Comparison of ENCODE assay signal across 29 cellular contexts in genomic region chr1:106492876-106493275, GRCh38.
"Had no signal": no experiment of that assay in that cellular context is flagged by ENCODE, and none has a peak within 500 bp of the region (broad histone marks: within the 10 kb centered on the region; RNA-seq: fewer than 3 reads in every experiment).

No MANE protein-coding gene starts in this region.

- H3K9me3 ChIP-seq: ovary, psoas muscle, spleen, suprapubic skin, testis, tibial artery, transverse colon, upper lobe of right lung, vagina had no signal

- H3K27ac ChIP-seq: ovary, parathyroid adenoma, psoas muscle, skin epidermis, spleen, suprapubic skin, testis, tibial artery, transverse colon, upper lobe of right lung, vagina had no signal

- H2AFZ ChIP-seq: parathyroid adenoma had no signal

- H3K9ac ChIP-seq: parathyroid adenoma had no signal

- H3K27me3 ChIP-seq: ovary, spleen, suprapubic skin, testis, tibial artery, transverse colon, upper lobe of right lung, vagina had no signal

- H3K4me1 ChIP-seq: parathyroid adenoma, psoas muscle, spleen, suprapubic skin, testis, tibial artery, transverse colon, upper lobe of right lung, vagina had no signal

- H3K4me3 ChIP-seq: ovary, psoas muscle, skin epidermis, smooth muscle cell, spleen, suprapubic skin, testis, tibial artery, transverse colon, upper lobe of right lung, vagina had no signal

- H3K79me2 ChIP-seq: parathyroid adenoma had no signal

- H3K4me2 ChIP-seq: smooth muscle cell had no signal

- H3K36me3 ChIP-seq: ovary, spleen, suprapubic skin, tibial artery, transverse colon, upper lobe of right lung, vagina had no signal

- DNase-seq: naive thymus-derived CD8-positive, alpha-beta T cell; nephron progenitor cell; occipital lobe; ovary; posterior cingulate gyrus; psoas muscle; right cardiac atrium; spleen; stimulated activated CD4-positive, alpha-beta T cell treated with anti-CD3 and anti-CD28 coated beads, Interleukin-12 subunit alpha, Interleukin-12 subunit beta, amount 100 ng/mL, for 4 hours; stimulated activated CD4-positive, alpha-beta T cell treated with anti-CD3 and anti-CD28 coated beads, Interleukin-1b, Interleukin-23, amount 100 ng/mL, for 48 hours; stimulated activated CD4-positive, alpha-beta T cell treated with anti-CD3 and anti-CD28 coated beads, Interleukin-4, amount 100 ng/mL, for 1 hour; stimulated activated CD4-positive, alpha-beta T cell treated with anti-CD3 and anti-CD28 coated beads, Interleukin-4, amount 100 ng/mL, for 4 hours; stimulated activated CD8-positive, alpha-beta memory T cell treated with anti-CD3 and anti-CD28 coated beads, Interleukin-4, amount 100 ng/mL, for 48 hours; stimulated activated naive CD4-positive, alpha-beta T cell; stimulated activated naive CD8-positive, alpha-beta T cell treated with anti-CD3 and anti-CD28 coated beads, Interleukin-15, amount 100 ng/mL, for 72 hours; stimulated activated naive CD8-positive, alpha-beta T cell treated with anti-CD3 and anti-CD28 coated beads, Interleukin-15, Interleukin-2, amounts not matched to agents 100 U/mL and 50 U/mL, for 24 hours; substantia nigra; testis; tibial artery; transverse colon; upper lobe of right lung had no signal

- ATAC-seq: naive thymus-derived CD8-positive, alpha-beta T cell; natural killer cell treated with Interleukin-12 subunit alpha and Interleukin-12 subunit beta and Interleukin-15 and Interleukin-18, amount 100 ng/mL, for 72 hours; psoas muscle; right cardiac atrium; sciatic nerve; stimulated activated memory B cell treated with anti-CD40 and anti-IgM and Interleukin-4, amounts not matched to agents 10 μg/mL and 1 μg/mL and 100 μg/mL, for 72 hours; stimulated activated naive CD8-positive, alpha-beta T cell treated with anti-CD3 and anti-CD28 coated beads, Interleukin-15, amount 100 ng/mL, for 72 hours; stimulated activated naive CD8-positive, alpha-beta T cell treated with anti-CD3 and anti-CD28 coated beads, Interleukin-15, Interleukin-2, amounts not matched to agents 100 U/mL and 50 U/mL, for 24 hours; upper lobe of right lung had no signal
